1 cellular context compared by ENCODE assay signal in the genomic region with DNA sequence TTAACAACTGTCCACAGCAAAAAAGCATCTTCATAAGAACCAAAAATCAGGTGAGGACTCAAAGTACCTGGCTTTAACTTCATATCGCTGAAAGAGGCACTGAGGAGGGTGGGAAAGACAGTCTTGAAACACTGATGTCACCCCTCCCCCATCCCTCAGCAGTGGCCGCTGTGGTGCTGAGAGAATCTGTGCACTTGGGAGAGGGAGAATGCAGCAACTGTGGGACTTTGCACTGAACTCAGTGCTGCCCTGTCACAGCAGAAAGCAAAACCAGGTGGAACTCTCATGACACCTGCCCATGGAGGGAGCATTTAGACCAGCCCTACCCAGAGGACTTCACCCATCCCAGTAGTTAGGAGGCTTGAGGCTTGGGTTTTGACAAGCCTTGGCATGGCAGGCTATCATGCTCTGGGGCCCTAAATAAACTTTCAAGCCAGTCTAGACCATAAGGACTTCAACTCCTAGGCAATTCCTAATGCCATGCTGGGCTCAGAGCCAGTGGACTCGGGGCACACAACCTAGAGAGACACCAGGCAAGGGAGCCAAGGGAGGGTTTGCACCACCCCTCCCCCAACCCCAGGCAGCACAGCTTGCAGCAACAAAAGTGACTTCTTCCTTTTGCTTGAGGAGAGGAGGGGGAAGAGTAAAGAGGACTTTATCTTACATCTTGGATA.
TF ChIP-seq lines count a peak whose summit lies in the region.

No MANE protein-coding gene starts in this region.

TF ChIP-seq in HepG2, 621 proteins besides CTCF, POLR2A, EP300 and RAD21 (continued from another document and continues in another):
- TF ChIP-seq ZNF281 (CRISPR knock-in tag; IDR thresholded peaks at IDR 0.05; ENCODE audit: borderline replicate concordance) (peak; percentile 98), RBM22 (optimal IDR thresholded peaks at IDR 0.05; ENCODE audit: low read length) (no peak), GPN1 (CRISPR knock-in tag; IDR thresholded peaks at IDR 0.05; ENCODE audit: borderline replicate concordance) (no peak), CREB1 (IDR thresholded peaks at IDR 0.05) (no peak), CREB1 (CRISPR knock-in tag; IDR thresholded peaks at IDR 0.05) (no peak), ZNF850 (CRISPR knock-in tag; conservative IDR thresholded peaks at IDR 0.05) (no peak), IKZF4 (CRISPR knock-in tag; IDR thresholded peaks at IDR 0.05; ENCODE audit: borderline replicate concordance, low read depth, not compliant biosample characterization) (no peak), KIAA2018 (CRISPR knock-in tag; IDR thresholded peaks at IDR 0.05; ENCODE audit: borderline replicate concordance) (no peak), MIER3 (CRISPR knock-in tag; IDR thresholded peaks at IDR 0.05; ENCODE audit: borderline replicate concordance) (no peak), KAT8 (CRISPR knock-in tag; IDR thresholded peaks at IDR 0.05) (peak; percentile 32; the same call in 1 of the 2 replicates), RERE (CRISPR knock-in tag; IDR thresholded peaks at IDR 0.05; ENCODE audit: low read depth) (no peak), HNRNPLL (IDR thresholded peaks at IDR 0.05; ENCODE audit: low read depth, low read length, poor library complexity, severe bottlenecking) (no peak), TP53 (CRISPR knock-in tag; conservative IDR thresholded peaks at IDR 0.05) (no peak), HOXA5 (CRISPR knock-in tag; IDR thresholded peaks at IDR 0.05) (no peak), ZIK1 (CRISPR knock-in tag; IDR thresholded peaks at IDR 0.05; ENCODE audit: borderline replicate concordance, low read depth) (no peak), GFI1 (CRISPR knock-in tag; IDR thresholded peaks at IDR 0.05; ENCODE audit: borderline replicate concordance) (peak; percentile 84), EHMT2 (IDR thresholded peaks at IDR 0.05; ENCODE audit: borderline replicate concordance, low read depth, low read length) (no peak), CBX2 (IDR thresholded peaks at IDR 0.05; ENCODE audit: low read depth, low read length) (no peak), CBX2 (CRISPR knock-in tag; IDR thresholded peaks at IDR 0.05; ENCODE audit: low read depth) (no peak), ZNF546 (CRISPR knock-in tag; conservative IDR thresholded peaks at IDR 0.05) (no peak), RFX1 (IDR thresholded peaks at IDR 0.05) (no peak), MXD3 (CRISPR knock-in tag; IDR thresholded peaks at IDR 0.05) (no peak)
- TF ChIP-seq, protein P1, sequence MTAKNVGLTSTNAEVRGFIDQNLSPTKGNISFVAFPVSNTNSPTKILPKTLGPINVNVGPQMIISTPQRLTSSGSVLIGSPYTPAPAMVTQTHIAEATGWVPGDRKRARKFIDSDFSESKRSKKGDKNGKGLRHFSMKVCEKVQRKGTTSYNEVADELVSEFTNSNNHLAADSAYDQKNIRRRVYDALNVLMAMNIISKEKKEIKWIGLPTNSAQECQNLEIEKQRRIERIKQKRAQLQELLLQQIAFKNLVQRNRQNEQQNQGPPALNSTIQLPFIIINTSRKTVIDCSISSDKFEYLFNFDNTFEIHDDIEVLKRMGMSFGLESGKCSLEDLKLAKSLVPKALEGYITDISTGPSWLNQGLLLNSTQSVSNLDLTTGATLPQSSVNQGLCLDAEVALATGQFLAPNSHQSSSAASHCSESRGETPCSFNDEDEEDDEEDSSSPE (CRISPR knock-in tag; IDR thresholded peaks at IDR 0.05), result no peak
- TF ChIP-seq, protein P2, sequence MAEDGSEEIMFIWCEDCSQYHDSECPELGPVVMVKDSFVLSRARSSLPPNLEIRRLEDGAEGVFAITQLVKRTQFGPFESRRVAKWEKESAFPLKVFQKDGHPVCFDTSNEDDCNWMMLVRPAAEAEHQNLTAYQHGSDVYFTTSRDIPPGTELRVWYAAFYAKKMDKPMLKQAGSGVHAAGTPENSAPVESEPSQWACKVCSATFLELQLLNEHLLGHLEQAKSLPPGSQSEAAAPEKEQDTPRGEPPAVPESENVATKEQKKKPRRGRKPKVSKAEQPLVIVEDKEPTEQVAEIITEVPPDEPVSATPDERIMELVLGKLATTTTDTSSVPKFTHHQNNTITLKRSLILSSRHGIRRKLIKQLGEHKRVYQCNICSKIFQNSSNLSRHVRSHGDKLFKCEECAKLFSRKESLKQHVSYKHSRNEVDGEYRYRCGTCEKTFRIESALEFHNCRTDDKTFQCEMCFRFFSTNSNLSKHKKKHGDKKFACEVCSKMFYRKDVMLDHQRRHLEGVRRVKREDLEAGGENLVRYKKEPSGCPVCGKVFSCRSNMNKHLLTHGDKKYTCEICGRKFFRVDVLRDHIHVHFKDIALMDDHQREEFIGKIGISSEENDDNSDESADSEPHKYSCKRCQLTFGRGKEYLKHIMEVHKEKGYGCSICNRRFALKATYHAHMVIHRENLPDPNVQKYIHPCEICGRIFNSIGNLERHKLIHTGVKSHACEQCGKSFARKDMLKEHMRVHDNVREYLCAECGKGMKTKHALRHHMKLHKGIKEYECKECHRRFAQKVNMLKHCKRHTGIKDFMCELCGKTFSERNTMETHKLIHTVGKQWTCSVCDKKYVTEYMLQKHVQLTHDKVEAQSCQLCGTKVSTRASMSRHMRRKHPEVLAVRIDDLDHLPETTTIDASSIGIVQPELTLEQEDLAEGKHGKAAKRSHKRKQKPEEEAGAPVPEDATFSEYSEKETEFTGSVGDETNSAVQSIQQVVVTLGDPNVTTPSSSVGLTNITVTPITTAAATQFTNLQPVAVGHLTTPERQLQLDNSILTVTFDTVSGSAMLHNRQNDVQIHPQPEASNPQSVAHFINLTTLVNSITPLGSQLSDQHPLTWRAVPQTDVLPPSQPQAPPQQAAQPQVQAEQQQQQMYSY (CRISPR knock-in tag; IDR thresholded peaks at IDR 0.05), result peak; percentile 77; the same call in 1 of the 2 replicates
- TF ChIP-seq, protein P3, sequence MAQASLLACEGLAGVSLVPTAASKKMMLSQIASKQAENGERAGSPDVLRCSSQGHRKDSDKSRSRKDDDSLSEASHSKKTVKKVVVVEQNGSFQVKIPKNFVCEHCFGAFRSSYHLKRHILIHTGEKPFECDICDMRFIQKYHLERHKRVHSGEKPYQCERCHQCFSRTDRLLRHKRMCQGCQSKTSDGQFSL (CRISPR knock-in tag; IDR thresholded peaks at IDR 0.05), result no peak
